In genomic region chr19:8445488-8446001, GRCh38 we compare ENCODE assay signal across 8 cellular contexts. TPM values are rescaled to one million over a fixed set of nuclear protein-coding genes. Genes with fewer than 3 reads are reported as not detected.
DNase-seq lines count a peak whose midpoint lies in the region; ATAC-seq and TF ChIP-seq lines count a peak whose summit lies in the region.

No MANE protein-coding gene starts in this region.

- intact Hi-C loops in activated CD4-positive, alpha-beta T cell treated with anti-CD3 and anti-CD28 coated beads, Interleukin-2, amount 10 ng/mL, durations not matched to agents 24 days and 14 days (cut with micrococcal nuclease), result loop anchor here (2.0 to 10.0 kb wide), 3 partner anchors 55 to 129 kb away; partner anchors contain the start of genes MYO1F, RAB11B and ZNF414
- intact Hi-C loops in mucosa of descending colon (cut with DNase I, micrococcal nuclease), result no loop called here

- peaks cover 38% of the 10 kb centered on the region for H3K4me1 ChIP-seq in mucosa of descending colon (ENCODE audit: low read depth)

- H3K27me3 Mint-ChIP-seq in activated CD4-positive, alpha-beta T cell treated with anti-CD3 and anti-CD28 coated beads, Interleukin-2, amount 10 ng/mL, durations not matched to agents 24 days and 14 days, result no peaks in the 10 kb centered on the region
- H3K27me3 Mint-ChIP-seq in effector memory CD8-positive, alpha-beta T cell, result no peaks in the 10 kb centered on the region
- no peaks in the 10 kb centered on the region for H3K27me3 Mint-ChIP-seq in stimulated activated naive CD8-positive, alpha-beta T cell treated with anti-CD3 and anti-CD28 coated beads, Interleukin-15, amount 100 ng/mL, for 72 hours

- H3K9me3 Mint-ChIP-seq in activated CD4-positive, alpha-beta T cell treated with anti-CD3 and anti-CD28 coated beads, Interleukin-2, amount 10 ng/mL, durations not matched to agents 24 days and 14 days, result no peaks in the 10 kb centered on the region
- no peaks in the 10 kb centered on the region for H3K9me3 Mint-ChIP-seq in effector memory CD8-positive, alpha-beta T cell
- no peaks in the 10 kb centered on the region for H3K9me3 Mint-ChIP-seq in stimulated activated naive CD8-positive, alpha-beta T cell treated with anti-CD3 and anti-CD28 coated beads, Interleukin-15, amount 100 ng/mL, for 72 hours

- peak overlapping the region; percentile 99 for H3K4me3 ChIP-seq in mucosa of descending colon

- H3K4me1 Mint-ChIP-seq in activated CD4-positive, alpha-beta T cell treated with anti-CD3 and anti-CD28 coated beads, Interleukin-2, amount 10 ng/mL, durations not matched to agents 24 days and 14 days, result peaks cover 27% of the 10 kb centered on the region
- peaks cover 35 to 47% of the 10 kb centered on the region in 2 donors for H3K4me1 Mint-ChIP-seq in effector memory CD8-positive, alpha-beta T cell (ENCODE audit: low read depth in 2 of 2)
- H3K4me1 Mint-ChIP-seq in stimulated activated naive CD8-positive, alpha-beta T cell treated with anti-CD3 and anti-CD28 coated beads, Interleukin-15, amount 100 ng/mL, for 72 hours, result peaks cover 50% of the 10 kb centered on the region

- peak overlapping the region; percentile 92 for H3K4me3 Mint-ChIP-seq in activated CD4-positive, alpha-beta T cell treated with anti-CD3 and anti-CD28 coated beads, Interleukin-2, amount 10 ng/mL, durations not matched to agents 24 days and 14 days
- peak overlapping the region; percentile 82 to 96 for H3K4me3 Mint-ChIP-seq in effector memory CD8-positive, alpha-beta T cell
- H3K4me3 Mint-ChIP-seq in stimulated activated naive CD8-positive, alpha-beta T cell treated with anti-CD3 and anti-CD28 coated beads, Interleukin-15, amount 100 ng/mL, for 72 hours, result peak overlapping the region; percentile 91 to 94

- no peak for TF ChIP-seq CTCF in mucosa of descending colon (IDR thresholded peaks at IDR 0.05)

- H3K36me3 Mint-ChIP-seq in activated CD4-positive, alpha-beta T cell treated with anti-CD3 and anti-CD28 coated beads, Interleukin-2, amount 10 ng/mL, durations not matched to agents 24 days and 14 days (ENCODE audit: low read depth), result peaks cover 29% of the 10 kb centered on the region
- peaks cover 31% of the 10 kb centered on the region for H3K36me3 Mint-ChIP-seq in effector memory CD8-positive, alpha-beta T cell (ENCODE audit: insufficient read depth)

- peak overlapping the region; percentile 87 for H3K27ac Mint-ChIP-seq in activated CD4-positive, alpha-beta T cell treated with anti-CD3 and anti-CD28 coated beads, Interleukin-2, amount 10 ng/mL, durations not matched to agents 24 days and 14 days
- peak overlapping the region; percentile 94 to 99 for H3K27ac Mint-ChIP-seq in effector memory CD8-positive, alpha-beta T cell
- H3K27ac Mint-ChIP-seq in stimulated activated naive CD8-positive, alpha-beta T cell treated with anti-CD3 and anti-CD28 coated beads, Interleukin-15, amount 100 ng/mL, for 72 hours, result peak overlapping the region; percentile 95 to 99

- H3K36me3 ChIP-seq in mucosa of descending colon (ENCODE audit: low read depth), result no peaks in the 10 kb centered on the region

- ATAC-seq in GM21619 (IDR thresholded peaks at IDR 0.05; ENCODE audit: unreplicated experiment) (peak; percentile 21), mucosa of descending colon (peak; percentile 60)
- peak; percentile 8 for ATAC-seq in effector memory CD8-positive, alpha-beta T cell (replicated peaks)
- peak; percentile 25 for ATAC-seq in stimulated activated naive CD8-positive, alpha-beta T cell treated with anti-CD3 and anti-CD28 coated beads, Interleukin-15, amount 100 ng/mL, for 72 hours

- DNase-seq in DMS79 (lab: John Stamatoyannopoulos, UW), result peak; percentile 17
- DNase-seq in M059J (ENCODE audit: low read depth), result peak; percentile 51
- DNase-seq in activated CD4-positive, alpha-beta T cell treated with anti-CD3 and anti-CD28 coated beads, Interleukin-2, amount 10 ng/mL, durations not matched to agents 24 days and 14 days, result peak; percentile 88
- peak in 2 of 3 experiments; percentile 8 to 18 for DNase-seq in effector memory CD8-positive, alpha-beta T cell
- peak; percentile 58 to 81 (median 75) for DNase-seq in mucosa of descending colon
- DNase-seq in stimulated activated naive CD8-positive, alpha-beta T cell treated with anti-CD3 and anti-CD28 coated beads, Interleukin-15, amount 100 ng/mL, for 72 hours, result peak; percentile 39 to 46
- no peak for DNase-seq in NCI-H1694 (lab: John Stamatoyannopoulos, UW)

- H3K9me3 ChIP-seq in mucosa of descending colon, result no peaks in the 10 kb centered on the region

RNA-seq across cellular contexts. Expression of gene HNRNPM, which starts 0.8 kb away (rescaled TPM):
- 40.5 and 68.3 TPM in 2 replicates for total RNA-seq in M059J (2014; rRNA removed; shearing (Covaris generic))
- 349 and 352 TPM in 2 replicates for total RNA-seq in activated CD4-positive, alpha-beta T cell treated with anti-CD3 and anti-CD28 coated beads, Interleukin-2, amount 10 ng/mL, durations not matched to agents 24 days and 14 days
- 100 to 1,000 TPM; 116 to 181 (median 149) TPM for total RNA-seq in mucosa of descending colon

RNA-seq across cellular contexts. Expression of gene MARCHF2, which starts 32.4 kb away (rescaled TPM):
- 30.5 and 43.3 TPM in 2 replicates for total RNA-seq in M059J (2014; rRNA removed; shearing (Covaris generic))
- total RNA-seq in activated CD4-positive, alpha-beta T cell treated with anti-CD3 and anti-CD28 coated beads, Interleukin-2, amount 10 ng/mL, durations not matched to agents 24 days and 14 days, result 7.9 and 8.8 TPM in 2 replicates
- 10 to 100 TPM; 27.2 to 62.0 (median 33.8) TPM for total RNA-seq in mucosa of descending colon

RNA-seq across cellular contexts. Expression of gene RAB11B, which starts 55.4 kb away (rescaled TPM):
- total RNA-seq in M059J (2014; rRNA removed; shearing (Covaris generic)), result 10.8 and 16.5 TPM in 2 replicates
- total RNA-seq in activated CD4-positive, alpha-beta T cell treated with anti-CD3 and anti-CD28 coated beads, Interleukin-2, amount 10 ng/mL, durations not matched to agents 24 days and 14 days, result 69.4 and 74.0 TPM in 2 replicates
- total RNA-seq in mucosa of descending colon, result 100 to 1,000 TPM; 100 to 131 (median 103) TPM

RNA-seq across cellular contexts. Expression of gene PRAM1, which starts 56.9 kb away (rescaled TPM):
- not detected in 2 replicates for total RNA-seq in M059J (2014; rRNA removed; shearing (Covaris generic))
- 0.33 and 0.38 TPM in 2 replicates for total RNA-seq in activated CD4-positive, alpha-beta T cell treated with anti-CD3 and anti-CD28 coated beads, Interleukin-2, amount 10 ng/mL, durations not matched to agents 24 days and 14 days
- total RNA-seq in mucosa of descending colon, result 1 to 10 TPM; 1.1 to 1.5 (median 1.2) TPM

Comparison
In these comparisons a context has a peak if more than half of its experiments do, and no peak if none do; other contexts are left out.
1. ATAC-seq: peak in every context shown above with its lines; median percentile 60 in mucosa of descending colon; 25 in stimulated activated naive CD8-positive, alpha-beta T cell treated with anti-CD3 and anti-CD28 coated beads, Interleukin-15, amount 100 ng/mL, for 72 hours; 21 in GM21619; 8 in effector memory CD8-positive, alpha-beta T cell.